Comparison of ENCODE assay signal across 1 cellular context in the genomic region with DNA sequence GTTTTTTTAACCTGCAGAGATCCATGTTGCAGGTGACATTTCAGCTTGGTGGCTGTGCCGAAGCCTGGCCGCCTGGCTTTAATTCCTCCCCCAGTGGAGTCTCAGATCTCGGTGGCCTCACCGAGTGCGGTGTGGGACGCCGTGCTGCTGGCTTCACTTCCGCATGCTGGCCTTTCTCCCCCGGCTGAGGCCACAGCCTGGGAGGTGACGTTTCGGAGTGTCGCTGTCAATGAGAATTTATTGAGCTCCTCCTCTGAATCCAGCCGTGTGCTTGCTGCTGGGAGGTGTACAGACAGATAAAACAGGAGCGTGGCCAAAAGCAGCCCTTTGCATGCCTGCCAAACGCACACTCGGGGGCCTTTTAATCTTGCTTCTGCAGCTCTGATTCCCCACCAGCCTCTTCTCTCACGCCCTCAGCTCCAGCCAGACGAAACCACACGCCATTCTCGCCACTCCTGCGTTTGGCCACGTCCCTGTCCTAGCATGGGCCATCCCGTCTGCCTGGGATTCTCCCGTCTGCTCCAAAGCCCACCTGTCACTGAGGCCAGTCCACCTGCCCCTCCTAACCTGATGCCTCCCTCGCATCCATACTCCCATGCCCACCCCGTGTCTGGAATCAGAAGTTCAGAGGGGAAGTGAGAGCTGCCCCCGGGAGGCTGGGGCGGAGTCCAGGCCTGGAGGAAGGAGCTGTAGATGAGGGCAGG.
TF ChIP-seq lines count a peak whose summit lies in the region.

No MANE protein-coding gene starts in this region.

TF ChIP-seq in SK-N-SH treated with all-trans-retinoic acid at 6 μM for 48 hours, 23 proteins besides CTCF, POLR2A, EP300 and RAD21 (continued from another document):
- TF ChIP-seq TSHZ2 (CRISPR knock-in tag; IDR thresholded peaks at IDR 0.05) (no peak), CREB5 (CRISPR knock-in tag; IDR thresholded peaks at IDR 0.05; ENCODE audit: low read depth) (no peak), PATZ1 (CRISPR knock-in tag; IDR thresholded peaks at IDR 0.05; ENCODE audit: borderline replicate concordance) (no peak), ZFP3 (CRISPR knock-in tag; IDR thresholded peaks at IDR 0.05) (no peak)
